In genomic region chr2:70086838-70087702, GRCh38 we compare ENCODE assay signal across 8 cellular contexts. TPM values are rescaled to one million over a fixed set of nuclear protein-coding genes. Genes with fewer than 3 reads are reported as not detected.
DNase-seq lines count a peak whose midpoint lies in the region; ATAC-seq and TF ChIP-seq lines count a peak whose summit lies in the region.

PCBP1 (plus strand) TSS chr2:70087477; CDS start chr2:70087744, 267 bp downstream.

- peaks cover 8% of the 10 kb centered on the region for H3K27me3 Mint-ChIP-seq in neural crest cell (ENCODE audit: low read depth)
- no peaks in the 10 kb centered on the region for H3K27me3 Mint-ChIP-seq in stimulated activated naive CD8-positive, alpha-beta T cell treated with anti-CD3 and anti-CD28 coated beads, Interleukin-15, amount 100 ng/mL, for 72 hours

- DNase-seq in G401 (ENCODE audit: low spot score) (peak; percentile 91), HEK293T (ENCODE audit: extremely low spot score) (peak; percentile 92), NB4 (ENCODE audit: low read depth) (peak; percentile 96), SK-MEL-5 (ENCODE audit: low read depth, low spot score) (peak; percentile 96), foreskin fibroblast (peak; percentile 90 to 97), neural crest cell (ENCODE audit: low read depth, low spot score) (peak; percentile 96)
- DNase-seq in activated gamma-delta T cell treated with anti-CD3 and anti-CD28 coated beads, Interleukin-2, amount 50 U/mL, for 16 hours (ENCODE audit: low read depth): peak; percentile 97
- DNase-seq in stimulated activated naive CD8-positive, alpha-beta T cell treated with anti-CD3 and anti-CD28 coated beads, Interleukin-15, amount 100 ng/mL, for 72 hours: peak; percentile 96 to 98

- TF ChIP-seq POLR2A in NB4 (IDR thresholded peaks at IDR 0.05; ENCODE audit: extremely low read depth, insufficient read length): peak; percentile 60

- TF ChIP-seq CTCF in NB4 (IDR thresholded peaks at IDR 0.05; ENCODE audit: low read depth, low read length) (no peak), foreskin fibroblast (IDR thresholded peaks at IDR 0.05; ENCODE audit: low read depth, low read length) (no peak), neural crest cell (conservative IDR thresholded peaks at IDR 0.05) (no peak)

- ATAC-seq in stimulated activated naive CD8-positive, alpha-beta T cell treated with anti-CD3 and anti-CD28 coated beads, Interleukin-15, amount 100 ng/mL, for 72 hours: peak; percentile 71

- CTCF ChIA-PET in HEK293T (lab: Yijun Ruan, JAX): no interaction called here

- H3K9me3 Mint-ChIP-seq in neural crest cell: no peaks in the 10 kb centered on the region
- H3K9me3 Mint-ChIP-seq in stimulated activated naive CD8-positive, alpha-beta T cell treated with anti-CD3 and anti-CD28 coated beads, Interleukin-15, amount 100 ng/mL, for 72 hours: no peaks in the 10 kb centered on the region

- peaks cover 25% of the 10 kb centered on the region for H3K36me3 Mint-ChIP-seq in neural crest cell (ENCODE audit: low read depth)

- H3K4me3 ChIP-seq in NB4 (ENCODE audit: low read depth, low read length) (peak within 1 kb of the TSS; percentile 91), foreskin fibroblast (ENCODE audit: low read depth in 1 of 2, low read length in 2 of 2) (peak within 1 kb of the TSS; percentile 73 to 76)

- peak within 1 kb of the TSS; percentile 95 for H3K4me3 Mint-ChIP-seq in neural crest cell
- H3K4me3 Mint-ChIP-seq in stimulated activated naive CD8-positive, alpha-beta T cell treated with anti-CD3 and anti-CD28 coated beads, Interleukin-15, amount 100 ng/mL, for 72 hours: peak within 1 kb of the TSS; percentile 92 to 96

- POLR2A ChIA-PET in HEK293T (lab: Yijun Ruan, JAX): interaction anchor here (0.6 to 7.8 kb wide), 15 partner anchors 11 to 206 kb away, joined by 3 to 88 read pairs (median 6); partner anchors contain the start of genes C2orf42, MXD1 and SNRPG

- in situ Hi-C loops in G401 (cut with HindIII; ENCODE audit: low sequenced_read_pairs): no loop called here
- in situ Hi-C loops in SK-MEL-5 (cut with HindIII; ENCODE audit: low pct_unique_long_range_greater_than_20kb, low sequenced_read_pairs): no loop called here

- H3K27ac Mint-ChIP-seq in neural crest cell (ENCODE audit: unreplicated experiment): peak within 1 kb of the TSS; percentile 100
- peak within 1 kb of the TSS; percentile 100 for H3K27ac Mint-ChIP-seq in stimulated activated naive CD8-positive, alpha-beta T cell treated with anti-CD3 and anti-CD28 coated beads, Interleukin-15, amount 100 ng/mL, for 72 hours

- peaks cover 47% of the 10 kb centered on the region for H3K4me1 Mint-ChIP-seq in neural crest cell
- H3K4me1 Mint-ChIP-seq in stimulated activated naive CD8-positive, alpha-beta T cell treated with anti-CD3 and anti-CD28 coated beads, Interleukin-15, amount 100 ng/mL, for 72 hours: peaks cover 59% of the 10 kb centered on the region

TF ChIP-seq in HEK293T, 16 proteins besides CTCF, POLR2A, EP300 and RAD21:
- TF ChIP-seq PKNOX1 (IDR thresholded peaks at IDR 0.05) (no peak), SP1 (IDR thresholded peaks at IDR 0.05) (no peak), FOXA1 (IDR thresholded peaks at IDR 0.05) (no peak), L3MBTL2 (conservative IDR thresholded peaks at IDR 0.05) (peak; percentile 45), FOXK2 (IDR thresholded peaks at IDR 0.05) (no peak), ARNT (IDR thresholded peaks at IDR 0.05) (no peak), ZNF384 (IDR thresholded peaks at IDR 0.05) (peak; percentile 97), HDGF (IDR thresholded peaks at IDR 0.05; ENCODE audit: borderline replicate concordance) (no peak), SUZ12 (IDR thresholded peaks at IDR 0.05) (no peak), BHLHE40 (IDR thresholded peaks at IDR 0.05; ENCODE audit: borderline replicate concordance) (no peak), TARDBP (IDR thresholded peaks at IDR 0.05) (no peak), NFRKB (IDR thresholded peaks at IDR 0.05) (peak; percentile 56), FOXM1 (IDR thresholded peaks at IDR 0.05; ENCODE audit: borderline replicate concordance) (no peak), CTBP1 (IDR thresholded peaks at IDR 0.05; ENCODE audit: borderline replicate concordance) (no peak), ELF4 (IDR thresholded peaks at IDR 0.05) (0 out of 2 replicates have a peak, but pooled peaks have one; percentile 48), LEF1 (IDR thresholded peaks at IDR 0.05; ENCODE audit: borderline replicate concordance) (no peak)

RNA-seq across cellular contexts. Expression of gene PCBP1, which starts in this region (rescaled TPM):
- 150 and 167 TPM in 2 replicates for total RNA-seq in G401 (2014; rRNA removed; shearing (Covaris generic))
- total RNA-seq in SK-MEL-5 (2014; rRNA removed; shearing (Covaris generic)): 37.9 and 43.9 TPM in 2 replicates
- polyA plus RNA-seq in SK-MEL-5 (2015; cell fraction: cytosol; rRNA removed): 414 and 471 TPM in 2 replicates
- polyA plus RNA-seq in SK-MEL-5 (2015; cell fraction: nucleus; rRNA removed): 119 and 124 TPM in 2 replicates
- 365 and 382 TPM in 2 replicates for total RNA-seq in neural crest cell

Comparison
In these comparisons a context has a peak if more than half of its experiments do, and no peak if none do; other contexts are left out.
1. Peak in every context shown above with its lines: DNase-seq, ATAC-seq and H3K4me3 ChIP-seq.